In the genomic region with DNA sequence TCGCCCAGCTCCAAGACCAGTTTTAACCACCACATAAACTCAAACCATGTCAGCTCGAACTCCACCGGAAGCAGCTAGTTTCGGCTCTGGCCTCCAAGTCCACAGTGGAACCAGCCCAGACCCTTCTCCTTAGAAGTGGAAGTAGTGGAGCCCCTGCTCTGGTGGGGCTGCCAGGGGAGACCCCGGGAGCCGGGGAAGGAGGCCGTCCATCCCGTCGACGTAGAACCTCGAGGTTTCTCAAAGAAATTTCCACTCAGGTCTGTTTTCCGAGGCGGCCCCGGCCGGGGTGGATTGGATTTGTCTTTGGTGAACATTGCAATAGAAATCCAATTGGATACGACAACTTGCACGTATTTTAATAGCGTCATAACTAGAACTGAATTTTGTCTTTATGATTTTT, we compare ENCODE assay signal across 19 cellular contexts.
A peak's percentile ranks its signal among the peaks of the same experiment; 100 is the strongest.
DNase-seq lines count a peak whose midpoint lies in the region; ATAC-seq, FAIRE-seq and TF ChIP-seq lines count a peak whose summit lies in the region.
"Had no signal": no experiment of that assay in that cellular context is flagged by ENCODE, and none has a peak within 500 bp of the region (broad histone marks: within the 10 kb centered on the region; RNA-seq: fewer than 3 reads in every experiment).

No MANE protein-coding gene starts in this region.

- no peak overlapping the region for H2AFZ ChIP-seq in endothelial cell of umbilical vein (ENCODE audit: low read depth, low read length)
- H2AFZ ChIP-seq: GM23338 had no signal

- intact Hi-C loops in Right ventricle myocardium superior (cut with DNase I) (no loop called here), left cardiac atrium (cut with DNase I) (no loop called here), endothelial cell of umbilical vein (cut with micrococcal nuclease) (no loop called here), posterior vena cava (cut with DNase I) (no loop called here), esophagus muscularis mucosa (cut with DNase I) (no loop called here)

- H3K4me1 ChIP-seq in endothelial cell of umbilical vein (ENCODE audit: control insufficient read depth, extremely low read depth, insufficient read depth, low read length) (no peaks in the 10 kb centered on the region), esophagus muscularis mucosa (peaks cover 0 to 8% (median 0%) of the 10 kb centered on the region in 4 donors)

- no peaks in the 10 kb centered on the region for H4K20me1 ChIP-seq in endothelial cell of umbilical vein (replicated peaks; ENCODE audit: control insufficient read depth, extremely low read depth, insufficient read depth, low read length)

- DNase-seq in Right ventricle myocardium superior (peak; percentile 35), left cardiac atrium (no peak), endothelial cell of umbilical vein (ENCODE audit: low read depth, low spot score) (no peak), posterior vena cava (ENCODE audit: low spot score) (peak; percentile 74), esophagus muscularis mucosa (ENCODE audit: extremely low spot score) (no peak), NCI-H1105 (lab: John Stamatoyannopoulos, UW) (no peak), NCI-H774 (lab: John Stamatoyannopoulos, UW) (no peak)
- DNase-seq: AML-193; CD4-positive, alpha-beta memory T cell; DMS153; DMS79; GDM1; HFFc6 had no signal

- dilution Hi-C loops in endothelial cell of umbilical vein (cut with MboI; ENCODE audit: extremely low pct_ligation_motif_present, low sequenced_read_pairs), result no loop called here

- no peak for FAIRE-seq in endothelial cell of umbilical vein (lab: Jason Lieb, UNC)
- FAIRE-seq: A549, H54 had no signal

- WGBS in esophagus muscularis mucosa, result 95% methylated on average over 18 of the region's 18 CpGs

- CTCF ChIA-PET in endothelial cell of umbilical vein (lab: Charles Lee), result interaction anchor here (1.3 kb wide), 1 partner anchor 10 kb away, joined by 7 read pairs; no protein-coding TSS in a partner anchor

- POLR2A ChIA-PET in endothelial cell of umbilical vein (lab: Charles Lee), result no interaction called here

- ATAC-seq in Right ventricle myocardium superior (ENCODE audit: poor library complexity) (no peak), left cardiac atrium (no peak)
- ATAC-seq: A549, HCT116 had no signal

- H3K9me3 ChIP-seq in endothelial cell of umbilical vein (replicated peaks; ENCODE audit: control insufficient read depth, insufficient read depth, low read length), result no peaks in the 10 kb centered on the region
- no peaks in the 10 kb centered on the region for H3K9me3 ChIP-seq in esophagus muscularis mucosa
- H3K9me3 ChIP-seq: A549 had no signal

- H3K79me2 ChIP-seq in endothelial cell of umbilical vein (ENCODE audit: control insufficient read depth, insufficient read depth, low read length), result no peaks in the 10 kb centered on the region

- H3K9ac ChIP-seq in endothelial cell of umbilical vein (replicated peaks; ENCODE audit: extremely low read depth, insufficient read depth, low read length), result no peak overlapping the region

- no peak overlapping the region for H3K4me2 ChIP-seq in endothelial cell of umbilical vein (ENCODE audit: insufficient read depth, low read length)
- H3K4me2 ChIP-seq: A549, GM23338 had no signal

- TSS peak; percentile 39 for BruUV-seq in endothelial cell of umbilical vein (replicated peaks; lab: Mats Ljungman, UMichigan)

- H3K4me3 ChIP-seq in endothelial cell of umbilical vein (replicated peaks in 1 of 3; ENCODE audit: insufficient read depth in 1 of 3, low read depth in 1 of 3, low read length in 3 of 3) (no peak overlapping the region), esophagus muscularis mucosa (no peak overlapping the region)
- H3K4me3 ChIP-seq: A549, GM23338 had no signal

- TF ChIP-seq CTCF in endothelial cell of umbilical vein (IDR thresholded peaks at IDR 0.05; ENCODE audit: extremely low read depth in 1 of 2, insufficient read depth in 1 of 2, low read depth in 1 of 2, low read length in 2 of 2) (no peak), esophagus muscularis mucosa (IDR thresholded peaks at IDR 0.05) (no peak)

- H3K27me3 ChIP-seq in endothelial cell of umbilical vein (ENCODE audit: control insufficient read depth in 2 of 2, insufficient read depth in 2 of 2, low read length in 2 of 2) (no peaks in the 10 kb centered on the region), esophagus muscularis mucosa (no peaks in the 10 kb centered on the region)

- H3K36me3 ChIP-seq in endothelial cell of umbilical vein (ENCODE audit: control insufficient read depth in 2 of 2, extremely low read depth in 1 of 2, insufficient read depth in 2 of 2, low read length in 2 of 2) (peaks cover 0 to 4% of the 10 kb centered on the region in 2 experiments), esophagus muscularis mucosa (peaks cover 14 to 80% (median 67%) of the 10 kb centered on the region in 4 donors)

- H3K27ac ChIP-seq in endothelial cell of umbilical vein (ENCODE audit: insufficient read depth, low read depth, low read length) (no peak overlapping the region), esophagus muscularis mucosa (replicated peaks in 1 of 4) (no peak overlapping the region)
- H3K27ac ChIP-seq: 22Rv1, A549, C4-2B had no signal

- TF ChIP-seq POLR2A in endothelial cell of umbilical vein (IDR thresholded peaks at IDR 0.05; ENCODE audit: low read depth, low read length) (no peak), esophagus muscularis mucosa (IDR thresholded peaks at IDR 0.05; ENCODE audit: low read depth) (no peak)

- TF ChIP-seq EP300 in esophagus muscularis mucosa (IDR thresholded peaks at IDR 0.05), result no peak

- H3K9me1 ChIP-seq in endothelial cell of umbilical vein (replicated peaks; ENCODE audit: control insufficient read depth, extremely low read depth, insufficient read depth, low read length), result no peaks in the 10 kb centered on the region

TF ChIP-seq in endothelial cell of umbilical vein, 7 proteins besides CTCF, POLR2A, EP300 and RAD21:
- TF ChIP-seq, protein P1, sequence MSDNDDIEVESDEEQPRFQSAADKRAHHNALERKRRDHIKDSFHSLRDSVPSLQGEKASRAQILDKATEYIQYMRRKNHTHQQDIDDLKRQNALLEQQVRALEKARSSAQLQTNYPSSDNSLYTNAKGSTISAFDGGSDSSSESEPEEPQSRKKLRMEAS (IDR thresholded peaks at IDR 0.05; ENCODE audit: insufficient read depth, insufficient read length), result no peak
- TF ChIP-seq EZH2 (IDR thresholded peaks at IDR 0.05; ENCODE audit: borderline replicate concordance, low read depth, low read length, severe bottlenecking), result no peak
- TF ChIP-seq JUN (IDR thresholded peaks at IDR 0.05; ENCODE audit: borderline replicate concordance, insufficient read depth, insufficient read length, low read depth), result no peak
- TF ChIP-seq GATA2 (IDR thresholded peaks at IDR 0.05; ENCODE audit: insufficient read depth, insufficient read length, low read depth, low read length), result no peak
- no peak for TF ChIP-seq FOS (IDR thresholded peaks at IDR 0.05; ENCODE audit: borderline replicate concordance, insufficient read depth, low read length)
- no peak for TF ChIP-seq MYC (IDR thresholded peaks at IDR 0.05; ENCODE audit: low read depth, low read length)
- TF ChIP-seq POLR2AphosphoS5 (IDR thresholded peaks at IDR 0.05; ENCODE audit: insufficient read depth, low read depth, low read length), result no peak

Comparison
In these comparisons a context has a peak if more than half of its experiments do, and no peak if none do; other contexts are left out.
1. DNase-seq: peak in Right ventricle myocardium superior (single experiment) and posterior vena cava (single experiment); none in left cardiac atrium (single experiment), endothelial cell of umbilical vein (single experiment), esophagus muscularis mucosa (single experiment), NCI-H1105 (single experiment) and NCI-H774 (single experiment).